In genomic region chr1:162069334-162070093, GRCh38 we compare ENCODE assay signal across 8 cellular contexts. TPM values are rescaled to one million over a fixed set of nuclear protein-coding genes. Genes with fewer than 3 reads are reported as not detected.
DNase-seq lines count a peak whose midpoint lies in the region; ATAC-seq and TF ChIP-seq lines count a peak whose summit lies in the region.

Gene NOS1AP, plus strand, starts transcription at chr1:162069691. Its CDS starts 487 bp downstream, at chr1:162070178.

- intact Hi-C loops in colonic mucosa (cut with DNase I) = no loop called here
- intact Hi-C loops in lower leg skin (cut with DNase I; ENCODE audit: low total_unique reads) = no loop called here

- peaks cover 2% of the 10 kb centered on the region for H3K4me1 ChIP-seq in colonic mucosa

- TF ChIP-seq CTCF in AG04449 (IDR thresholded peaks at IDR 0.05; ENCODE audit: insufficient read depth, low read length, missing control alignments) (no peak), colonic mucosa (IDR thresholded peaks at IDR 0.05) (no peak), lower leg skin (IDR thresholded peaks at IDR 0.05) (no peak)

- H3K9ac ChIP-seq in colonic mucosa (ENCODE audit: low read depth in 2 of 2, low read length in 2 of 2) = peak within 1 kb of the TSS; percentile 80 to 86

- H3K4me3 ChIP-seq in AG04449 (ENCODE audit: low read depth, low read length) (peak within 1 kb of the TSS; percentile 55), colonic mucosa (peak within 1 kb of the TSS; percentile 72), lower leg skin (ENCODE audit: low read depth, poor library complexity, severe bottlenecking) (peak within 1 kb of the TSS; percentile 62)

- CTCF ChIA-PET in AG04449 (lab: Yijun Ruan, JAX) = interaction anchor here (1.8 kb wide), 1 partner anchor 13 kb away, joined by 10 read pairs; no protein-coding TSS in a partner anchor

- no peaks in the 10 kb centered on the region for H3K27me3 ChIP-seq in colonic mucosa

- POLR2A ChIA-PET in AG04449 (lab: Yijun Ruan, JAX) = no interaction called here

- H3K9me3 ChIP-seq in colonic mucosa = no peaks in the 10 kb centered on the region

- H3K36me3 ChIP-seq in colonic mucosa = no peaks in the 10 kb centered on the region

- WGBS in lower leg skin, 2 donors = 2% methylated on average over 34 to 65 of the region's 95 CpGs

- H3K27ac ChIP-seq in colonic mucosa = peak within 1 kb of the TSS; percentile 67

- TF ChIP-seq POLR2A in lower leg skin (IDR thresholded peaks at IDR 0.05) = no peak

- peak; percentile 54 for ATAC-seq in GM18870 (IDR thresholded peaks at IDR 0.05; ENCODE audit: unreplicated experiment)
- peak; percentile 98 for ATAC-seq in HG03103 (IDR thresholded peaks at IDR 0.05; ENCODE audit: low read depth, unreplicated experiment)

- DNase-seq in AG04449 (ENCODE audit: low read depth, low spot score) (no peak), NCI-H2227 (lab: John Stamatoyannopoulos, UW; ENCODE audit: unreplicated experiment) (peak; percentile 82), colonic mucosa (peak; percentile 89), lower leg skin (ENCODE audit: low spot score in 2 of 2) (peak; percentile 55 to 90)
- DNase-seq in activated CD4-positive, alpha-beta T cell treated with anti-CD3 and anti-CD28 coated beads for 48 hours = peak; percentile 84
- peak; percentile 76 to 80 for DNase-seq in stimulated activated CD4-positive, alpha-beta T cell treated with anti-CD3 and anti-CD28 coated beads, Interleukin-4, amount 100 ng/mL, for 4 hours

RNA-seq across cellular contexts. Expression of gene NOS1AP, which starts in this region (rescaled TPM):
- total RNA-seq in colonic mucosa (10 to 100 TPM in 1 of 2 donors, 1 to 10 TPM in 1; 9.0 to 14.4 TPM), lower leg skin (1 to 10 TPM; 1.1 to 3.5 (median 2.6) TPM)
